ENCODE assay signal across 8 cellular contexts in genomic region chr10:34813626-34814227, GRCh38. TPM values are rescaled to one million over a fixed set of nuclear protein-coding genes. Genes with fewer than 3 reads are reported as not detected.
DNase-seq lines count a peak whose midpoint lies in the region; ATAC-seq and TF ChIP-seq lines count a peak whose summit lies in the region.

No MANE protein-coding gene starts in this region.

- ATAC-seq in GM19351 (IDR thresholded peaks at IDR 0.05; ENCODE audit: unreplicated experiment), result no peak

- DNase-seq in AG04450 (ENCODE audit: low read depth, low spot score), result no peak
- peak; percentile 7 to 14 for DNase-seq in T47D (ENCODE audit: low read depth in 1 of 2, low spot score in 1 of 2)
- peak; percentile 72 for DNase-seq in left kidney (ENCODE audit: low read depth, low spot score)
- DNase-seq in tibial nerve (ENCODE audit: low spot score in 2 of 2), result no peak
- DNase-seq in activated effector memory CD4-positive, alpha-beta T cell treated with anti-CD3 and anti-CD28 coated beads, Interleukin-2, amount 50 U/mL, for 16 hours, result no peak
- DNase-seq in NCI-H510A treated with DMSO at 0.1 percent for 48 hours (lab: John Stamatoyannopoulos, UW), result no peak

- POLR2A ChIA-PET in AG04450 (lab: Yijun Ruan, JAX), result interaction anchor here (1.0 kb wide), 1 partner anchor 92 kb away, joined by 3 read pairs; no protein-coding TSS in a partner anchor

- TF ChIP-seq CTCF in AG04450 (IDR thresholded peaks at IDR 0.05; ENCODE audit: low read depth, low read length), result no peak
- no peak for TF ChIP-seq CTCF in tibial nerve (IDR thresholded peaks at IDR 0.05)

- H3K9ac ChIP-seq in HUES6 (ENCODE audit: low read length), result peak overlapping the region; percentile 90

- 8 to 12% methylated on average over 19 of the region's 19 CpGs for WGBS in tibial nerve, 2 donors

- H3K36me3 ChIP-seq in HUES6 (ENCODE audit: control insufficient read depth, insufficient read depth, low read length) (no peaks in the 10 kb centered on the region), tibial nerve (no peaks in the 10 kb centered on the region)

- H3K27me3 ChIP-seq in AG04450 (ENCODE audit: control insufficient read depth, insufficient read depth, low read length), result no peaks in the 10 kb centered on the region
- H3K27me3 ChIP-seq in HUES6 (ENCODE audit: control insufficient read depth, insufficient read depth, low read length), result peaks cover 20% of the 10 kb centered on the region
- H3K27me3 ChIP-seq in tibial nerve, result no peaks in the 10 kb centered on the region

- H3K4me3 ChIP-seq in AG04450 (ENCODE audit: low read depth, low read length), result peak overlapping the region; percentile 72
- peak overlapping the region; percentile 70 for H3K4me3 ChIP-seq in HUES6 (ENCODE audit: low read depth, low read length)
- H3K4me3 ChIP-seq in tibial nerve, result peak overlapping the region; percentile 66 to 96 (median 74)

- CTCF ChIA-PET in AG04450 (lab: Charles Lee), result interaction anchor here (1.0 kb wide), 1 partner anchor 148 kb away, joined by 3 read pairs; no protein-coding TSS in a partner anchor

- H3K27ac ChIP-seq in AG04450 (ENCODE audit: low read depth, low read length) (peak overlapping the region; percentile 0), HUES6 (ENCODE audit: low read depth, low read length) (peak overlapping the region; percentile 87), tibial nerve (peak overlapping the region; percentile 75 to 96 (median 90))

- TF ChIP-seq POLR2A in tibial nerve (IDR thresholded peaks at IDR 0.05), result no peak

- H3K4me1 ChIP-seq in HUES6 (ENCODE audit: control insufficient read depth, insufficient read depth, low read length) (peaks cover 42% of the 10 kb centered on the region), tibial nerve (peaks cover 0 to 67% (median 28%) of the 10 kb centered on the region in 4 donors)

- H3K9me3 ChIP-seq in AG04450 (ENCODE audit: control insufficient read depth, insufficient read depth, low read length) (no peaks in the 10 kb centered on the region; the same call in 1 of the 2 replicates), HUES6 (ENCODE audit: control insufficient read depth, insufficient read depth, low read depth, low read length) (no peaks in the 10 kb centered on the region), tibial nerve (no peaks in the 10 kb centered on the region)

- TF ChIP-seq EP300 in tibial nerve (IDR thresholded peaks at IDR 0.05), result peak in 1 of 2 donors; percentile 44

- in situ Hi-C loops in T47D (cut with HindIII; ENCODE audit: low pct_unique_long_range_greater_than_20kb, low sequenced_read_pairs), result no loop called here

RNA-seq across cellular contexts. Expression of gene PARD3, which starts 1.4 kb away (rescaled TPM):
- 34.4 and 43.1 TPM in 2 replicates for polyA plus RNA-seq in AG04450 (2011; rRNA removed)
- polyA minus RNA-seq in AG04450 (2011; rRNA and poly(A)+ RNA removed), result 52.3 and 58.9 TPM in 2 replicates
- 10 to 100 TPM; 42.6 to 63.6 (median 55.2) TPM for total RNA-seq in tibial nerve

Comparison
In these comparisons a context has a peak if more than half of its experiments do, and no peak if none do; other contexts are left out.
1. DNase-seq: peak in T47D (2 of 2) and left kidney (single experiment); none in AG04450 (single experiment), tibial nerve (0 of 2), activated effector memory CD4-positive, alpha-beta T cell treated with anti-CD3 and anti-CD28 coated beads, Interleukin-2, amount 50 U/mL, for 16 hours (single experiment) and NCI-H510A treated with DMSO at 0.1 percent for 48 hours (single experiment).
2. H3K27ac ChIP-seq: peak in every context shown above with its lines; median percentile 90 in tibial nerve; 87 in HUES6; 0 in AG04450.
3. Peak in every context shown above with its lines, with median percentiles within 50 percentile points of each other: H3K4me3 ChIP-seq.